In genomic region chr19:17226002-17226933, GRCh38 we compare ENCODE assay signal across 1 cellular context.
TF ChIP-seq lines count a peak whose summit lies in the region.

A gene with protein sequence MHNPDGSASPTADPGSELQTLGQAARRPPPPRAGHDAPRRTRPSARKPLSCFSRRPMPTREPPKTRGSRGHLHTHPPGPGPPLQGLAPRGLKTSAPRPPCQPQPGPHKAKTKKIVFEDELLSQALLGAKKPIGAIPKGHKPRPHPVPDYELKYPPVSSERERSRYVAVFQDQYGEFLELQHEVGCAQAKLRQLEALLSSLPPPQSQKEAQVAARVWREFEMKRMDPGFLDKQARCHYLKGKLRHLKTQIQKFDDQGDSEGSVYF (plus strand): TSS chr19:17226226. CDS start chr19:17226248, 22 bp downstream.

TF ChIP-seq in GM12878, 131 proteins besides CTCF, POLR2A, EP300 and RAD21 (continued from another document and continues in another):
- TF ChIP-seq TBL1XR1 (IDR thresholded peaks at IDR 0.05; ENCODE audit: low read depth, low read length) (no peak), NBN (IDR thresholded peaks at IDR 0.05) (peak; percentile 77), ZNF24 (IDR thresholded peaks at IDR 0.05) (no peak), BCL11A (IDR thresholded peaks at IDR 0.05; ENCODE audit: low read depth, low read length) (no peak), PML (IDR thresholded peaks at IDR 0.05; ENCODE audit: low read length) (peak; percentile 49; the same call in 1 of the 2 replicates), ZNF622 (IDR thresholded peaks at IDR 0.05) (no peak), TCF7 (IDR thresholded peaks at IDR 0.05; ENCODE audit: borderline replicate concordance) (no peak), IRF5 (IDR thresholded peaks at IDR 0.05; ENCODE audit: borderline replicate concordance) (no peak), RELA (IDR thresholded peaks at IDR 0.05; ENCODE audit: borderline replicate concordance, partially characterized antibody) (peak; percentile 60), MYC (IDR thresholded peaks at IDR 0.05; ENCODE audit: insufficient read depth, insufficient read length, insufficient replicate concordance, low read length, severe bottlenecking) (no peak), TCF3 (IDR thresholded peaks at IDR 0.05; ENCODE audit: borderline replicate concordance, insufficient read depth, low read depth, low read length) (no peak), GABPA (IDR thresholded peaks at IDR 0.05; ENCODE audit: low read depth) (no peak), KLF5 (IDR thresholded peaks at IDR 0.05; ENCODE audit: partially characterized antibody) (peak; percentile 52), BACH1 (IDR thresholded peaks at IDR 0.05; ENCODE audit: borderline replicate concordance) (peak; percentile 52; the same call in 1 of the 2 replicates), WRNIP1 (IDR thresholded peaks at IDR 0.05; ENCODE audit: borderline replicate concordance, low read depth, low read length) (no peak), MEF2B (IDR thresholded peaks at IDR 0.05; ENCODE audit: partially characterized antibody, poor library complexity, severe bottlenecking) (no peak), MYB (IDR thresholded peaks at IDR 0.05; ENCODE audit: borderline replicate concordance, low read depth, low read length) (no peak), STAT1 (conservative IDR thresholded peaks at IDR 0.05) (no peak), HDGF (IDR thresholded peaks at IDR 0.05) (peak; percentile 81), EGR1 (IDR thresholded peaks at IDR 0.05; ENCODE audit: borderline replicate concordance in 1 of 2, low read depth in 2 of 2, low read length in 2 of 2) (no peak; a peak in 1 of 3 replicates), KDM1A (IDR thresholded peaks at IDR 0.05; ENCODE audit: borderline replicate concordance) (no peak), ZNF384 (IDR thresholded peaks at IDR 0.05; ENCODE audit: borderline replicate concordance, low read depth, low read length) (no peak), TAF1 (IDR thresholded peaks at IDR 0.05; ENCODE audit: borderline replicate concordance, low read depth, low read length) (peak; percentile 63; the same call in 1 of the 2 replicates), SREBF2 (IDR thresholded peaks at IDR 0.05; ENCODE audit: low read length) (no peak), NR2C2 (IDR thresholded peaks at IDR 0.05; ENCODE audit: borderline replicate concordance, control insufficient read depth, insufficient read length, low read depth) (no peak), SMARCA5 (IDR thresholded peaks at IDR 0.05) (no peak), SUZ12 (IDR thresholded peaks at IDR 0.05; ENCODE audit: unreplicated experiment) (no peak), ATF7 (IDR thresholded peaks at IDR 0.05; ENCODE audit: low read depth) (no peak; the same call in 1 of the 2 replicates), SIX5 (IDR thresholded peaks at IDR 0.05; ENCODE audit: low read depth, low read length, severe bottlenecking) (no peak), PBX3 (IDR thresholded peaks at IDR 0.05; ENCODE audit: insufficient replicate concordance, low read depth, low read length) (no peak), SMAD1 (IDR thresholded peaks at IDR 0.05; ENCODE audit: low read depth, partially characterized antibody) (no peak), MEF2A (IDR thresholded peaks at IDR 0.05; ENCODE audit: insufficient read depth, low read depth, low read length) (no peak), SUPT20H (IDR thresholded peaks at IDR 0.05; ENCODE audit: borderline replicate concordance, control insufficient read depth, low read depth, low read length) (no peak), CHD1 (IDR thresholded peaks at IDR 0.05; ENCODE audit: low read depth, low read length) (no peak), YBX1 (IDR thresholded peaks at IDR 0.05) (no peak), CREM (IDR thresholded peaks at IDR 0.05; ENCODE audit: low read depth) (peak; percentile 56; the same call in 1 of the 2 replicates), KAT2A (conservative IDR thresholded peaks at IDR 0.05; ENCODE audit: control insufficient read depth, low read depth, low read length) (no peak), YY1 (IDR thresholded peaks at IDR 0.05; ENCODE audit: low read depth, low read length) (peak; percentile 23; the same call in 1 of the 2 replicates), NFIC (IDR thresholded peaks at IDR 0.05; ENCODE audit: low read depth, low read length) (no peak), EED (IDR thresholded peaks at IDR 0.05; ENCODE audit: low read depth) (no peak), RELB (IDR thresholded peaks at IDR 0.05; ENCODE audit: low read depth) (peak; percentile 82), USF1 (IDR thresholded peaks at IDR 0.05; ENCODE audit: borderline replicate concordance, extremely low read length, insufficient read depth, low read depth, low read length) (no peak), CEBPB (IDR thresholded peaks at IDR 0.05; ENCODE audit: borderline replicate concordance in 1 of 2, low read depth in 2 of 2, low read length in 2 of 2) (no peak), FOXM1 (IDR thresholded peaks at IDR 0.05; ENCODE audit: low read depth, low read length) (no peak), EZH2 (IDR thresholded peaks at IDR 0.05; ENCODE audit: borderline replicate concordance, control insufficient read depth, low read depth, low read length) (no peak), PAX5 (IDR thresholded peaks at IDR 0.05; ENCODE audit: borderline replicate concordance, low read depth, low read length) (no peak; the same call in 1 of the 2 replicates), E2F8 (IDR thresholded peaks at IDR 0.05; ENCODE audit: low read depth, partially characterized antibody) (no peak), POLR2AphosphoS2 (IDR thresholded peaks at IDR 0.05; ENCODE audit: low read depth, low read length) (peak; percentile 49; the same call in 1 of the 2 replicates), IKZF2 (IDR thresholded peaks at IDR 0.05) (0 out of 4 replicates have a peak, but pooled peaks of 1 of the 2 experiments have one; percentile 3), RCOR1 (conservative IDR thresholded peaks at IDR 0.05; ENCODE audit: low read depth, low read length) (no peak), CBX3 (IDR thresholded peaks at IDR 0.05; ENCODE audit: borderline replicate concordance, low read depth) (no peak)
- TF ChIP-seq, protein P1, sequence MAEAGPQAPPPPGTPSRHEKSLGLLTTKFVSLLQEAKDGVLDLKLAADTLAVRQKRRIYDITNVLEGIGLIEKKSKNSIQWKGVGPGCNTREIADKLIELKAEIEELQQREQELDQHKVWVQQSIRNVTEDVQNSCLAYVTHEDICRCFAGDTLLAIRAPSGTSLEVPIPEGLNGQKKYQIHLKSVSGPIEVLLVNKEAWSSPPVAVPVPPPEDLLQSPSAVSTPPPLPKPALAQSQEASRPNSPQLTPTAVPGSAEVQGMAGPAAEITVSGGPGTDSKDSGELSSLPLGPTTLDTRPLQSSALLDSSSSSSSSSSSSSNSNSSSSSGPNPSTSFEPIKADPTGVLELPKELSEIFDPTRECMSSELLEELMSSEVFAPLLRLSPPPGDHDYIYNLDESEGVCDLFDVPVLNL (IDR thresholded peaks at IDR 0.05; ENCODE audit: low read depth, low read length): no peak
- TF ChIP-seq, protein P2, sequence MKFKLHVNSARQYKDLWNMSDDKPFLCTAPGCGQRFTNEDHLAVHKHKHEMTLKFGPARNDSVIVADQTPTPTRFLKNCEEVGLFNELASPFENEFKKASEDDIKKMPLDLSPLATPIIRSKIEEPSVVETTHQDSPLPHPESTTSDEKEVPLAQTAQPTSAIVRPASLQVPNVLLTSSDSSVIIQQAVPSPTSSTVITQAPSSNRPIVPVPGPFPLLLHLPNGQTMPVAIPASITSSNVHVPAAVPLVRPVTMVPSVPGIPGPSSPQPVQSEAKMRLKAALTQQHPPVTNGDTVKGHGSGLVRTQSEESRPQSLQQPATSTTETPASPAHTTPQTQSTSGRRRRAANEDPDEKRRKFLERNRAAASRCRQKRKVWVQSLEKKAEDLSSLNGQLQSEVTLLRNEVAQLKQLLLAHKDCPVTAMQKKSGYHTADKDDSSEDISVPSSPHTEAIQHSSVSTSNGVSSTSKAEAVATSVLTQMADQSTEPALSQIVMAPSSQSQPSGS (IDR thresholded peaks at IDR 0.05; ENCODE audit: low read length): no peak
- TF ChIP-seq, protein P3, sequence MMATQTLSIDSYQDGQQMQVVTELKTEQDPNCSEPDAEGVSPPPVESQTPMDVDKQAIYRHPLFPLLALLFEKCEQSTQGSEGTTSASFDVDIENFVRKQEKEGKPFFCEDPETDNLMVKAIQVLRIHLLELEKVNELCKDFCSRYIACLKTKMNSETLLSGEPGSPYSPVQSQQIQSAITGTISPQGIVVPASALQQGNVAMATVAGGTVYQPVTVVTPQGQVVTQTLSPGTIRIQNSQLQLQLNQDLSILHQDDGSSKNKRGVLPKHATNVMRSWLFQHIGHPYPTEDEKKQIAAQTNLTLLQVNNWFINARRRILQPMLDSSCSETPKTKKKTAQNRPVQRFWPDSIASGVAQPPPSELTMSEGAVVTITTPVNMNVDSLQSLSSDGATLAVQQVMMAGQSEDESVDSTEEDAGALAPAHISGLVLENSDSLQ (IDR thresholded peaks at IDR 0.05): peak; percentile 59
- TF ChIP-seq, protein P4, sequence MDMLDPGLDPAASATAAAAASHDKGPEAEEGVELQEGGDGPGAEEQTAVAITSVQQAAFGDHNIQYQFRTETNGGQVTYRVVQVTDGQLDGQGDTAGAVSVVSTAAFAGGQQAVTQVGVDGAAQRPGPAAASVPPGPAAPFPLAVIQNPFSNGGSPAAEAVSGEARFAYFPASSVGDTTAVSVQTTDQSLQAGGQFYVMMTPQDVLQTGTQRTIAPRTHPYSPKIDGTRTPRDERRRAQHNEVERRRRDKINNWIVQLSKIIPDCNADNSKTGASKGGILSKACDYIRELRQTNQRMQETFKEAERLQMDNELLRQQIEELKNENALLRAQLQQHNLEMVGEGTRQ (IDR thresholded peaks at IDR 0.05; ENCODE audit: borderline replicate concordance, low read depth, low read length): no peak
- TF ChIP-seq, protein P5, sequence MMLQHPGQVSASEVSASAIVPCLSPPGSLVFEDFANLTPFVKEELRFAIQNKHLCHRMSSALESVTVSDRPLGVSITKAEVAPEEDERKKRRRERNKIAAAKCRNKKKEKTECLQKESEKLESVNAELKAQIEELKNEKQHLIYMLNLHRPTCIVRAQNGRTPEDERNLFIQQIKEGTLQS (IDR thresholded peaks at IDR 0.05; ENCODE audit: borderline replicate concordance, extremely low read depth, low read depth, low read length): no peak
